8 cellular contexts compared by ENCODE assay signal in genomic region chr10:16996530-16996964, GRCh38.
DNase-seq lines count a peak whose midpoint lies in the region; ATAC-seq, FAIRE-seq and TF ChIP-seq lines count a peak whose summit lies in the region.
"Had no signal": no experiment of that assay in that cellular context is flagged by ENCODE, and none has a peak within 500 bp of the region (broad histone marks: within the 10 kb centered on the region; RNA-seq: fewer than 3 reads in every experiment).

No MANE protein-coding gene starts in this region.

- H3K4me2 ChIP-seq in keratinocyte (ENCODE audit: control insufficient read depth, extremely low read depth, insufficient read depth, low read depth, low read length) = no peak overlapping the region

- TF ChIP-seq CTCF in keratinocyte (optimal IDR thresholded peaks at IDR 0.05 in 1 of 3, IDR thresholded peaks at IDR 0.05 in 1 of 3, conservative IDR thresholded peaks at IDR 0.05 in 1 of 3; ENCODE audit: extremely low read depth in 1 of 3, insufficient read depth in 2 of 3, low read length in 3 of 3) = no peak

- no peaks in the 10 kb centered on the region for H3K9me1 ChIP-seq in keratinocyte (ENCODE audit: control insufficient read depth, extremely low read depth, insufficient read depth, low read length)

- no peak for ATAC-seq in GM18511 (IDR thresholded peaks at IDR 0.05; ENCODE audit: unreplicated experiment)

- no peaks in the 10 kb centered on the region for H3K27me3 ChIP-seq in HUES48 (ENCODE audit: control insufficient read depth, insufficient read depth, low read length)
- no peaks in the 10 kb centered on the region for H3K27me3 ChIP-seq in keratinocyte (ENCODE audit: control insufficient read depth, extremely low read depth, insufficient read depth, low read length)
- no peaks in the 10 kb centered on the region for H3K27me3 ChIP-seq in subcutaneous abdominal adipose tissue (ENCODE audit: control insufficient read depth in 5 of 5, insufficient read depth in 4 of 5, low read length in 5 of 5)

- no peak for FAIRE-seq in keratinocyte (lab: Jason Lieb, UNC)

- H3K4me1 ChIP-seq in HUES48 (ENCODE audit: control insufficient read depth, insufficient read depth, low read length) = no peaks in the 10 kb centered on the region
- peaks cover 6% of the 10 kb centered on the region for H3K4me1 ChIP-seq in keratinocyte (ENCODE audit: control insufficient read depth, extremely low read depth, insufficient read depth, low read length)
- peaks cover 0 to 39% (median 30%) of the 10 kb centered on the region in 5 donors for H3K4me1 ChIP-seq in subcutaneous abdominal adipose tissue (ENCODE audit: control insufficient read depth in 5 of 5, insufficient read depth in 5 of 5, low read length in 5 of 5)

- H3K9ac ChIP-seq in HUES48 (ENCODE audit: low read depth, low read length) = no peak overlapping the region
- H3K9ac ChIP-seq in keratinocyte (ENCODE audit: control insufficient read depth, extremely low read depth, insufficient read depth, low read length) = no peak overlapping the region
- H3K9ac ChIP-seq in subcutaneous abdominal adipose tissue (ENCODE audit: low read length in 5 of 5) = no peak overlapping the region

- H3K9me3 ChIP-seq in HUES48 (ENCODE audit: control insufficient read depth, insufficient read depth, low read length) (no peaks in the 10 kb centered on the region), keratinocyte (ENCODE audit: control insufficient read depth, low read depth, low read length) (no peaks in the 10 kb centered on the region), subcutaneous abdominal adipose tissue (ENCODE audit: control insufficient read depth in 5 of 5, low read length in 5 of 5) (peaks cover 0 to 3% (median 0%) of the 10 kb centered on the region in 5 donors)

- peak overlapping the region; percentile 48 for H2AFZ ChIP-seq in keratinocyte (ENCODE audit: control insufficient read depth, low read length)

- H3K27ac ChIP-seq in HUES48 (ENCODE audit: low read depth, low read length) (peak overlapping the region; percentile 14), keratinocyte (ENCODE audit: control insufficient read depth, insufficient read depth, low read length) (no peak overlapping the region), subcutaneous abdominal adipose tissue (ENCODE audit: low read depth, low read length) (peak overlapping the region; percentile 45)

- dilution Hi-C loops in keratinocyte (cut with MboI; ENCODE audit: extremely low pct_ligation_motif_present, low sequenced_read_pairs) = no loop called here

- H4K20me1 ChIP-seq in keratinocyte (ENCODE audit: control insufficient read depth, extremely low read depth, insufficient read depth, low read length) = no peaks in the 10 kb centered on the region

- DNase-seq in amniotic epithelial cell (ENCODE audit: low read depth) (peak; percentile 45), keratinocyte (ENCODE audit: low read depth, low spot score) (no peak), HuH-7.5 (ENCODE audit: low spot score) (no peak)
- DNase-seq in stimulated activated CD4-positive, alpha-beta T cell treated with anti-CD3 and anti-CD28 coated beads, Interleukin-2, amount 100 ng/mL, for 48 hours = no peak
- DNase-seq: activated T-cell treated with anti-CD3 and anti-CD28 coated beads, Interleukin-2, amount 50 U/mL, for 24 hours had no signal

- no peak overlapping the region for H3K4me3 ChIP-seq in HUES48 (ENCODE audit: low read depth, low read length)
- H3K4me3 ChIP-seq in keratinocyte (ENCODE audit: control insufficient read depth in 2 of 3, extremely low read depth in 1 of 3, insufficient read depth in 2 of 3, low read depth in 1 of 3, low read length in 3 of 3) = no peak overlapping the region
- H3K4me3 ChIP-seq in subcutaneous abdominal adipose tissue (ENCODE audit: low read depth in 1 of 5, low read length in 5 of 5) = no peak overlapping the region

- H3K36me3 ChIP-seq in HUES48 (ENCODE audit: control insufficient read depth, insufficient read depth, low read length) (no peaks in the 10 kb centered on the region), keratinocyte (ENCODE audit: control insufficient read depth in 2 of 2, extremely low read depth in 1 of 2, insufficient read depth in 2 of 2, low read length in 2 of 2) (no peaks in the 10 kb centered on the region), subcutaneous abdominal adipose tissue (ENCODE audit: control insufficient read depth in 5 of 5, insufficient read depth in 5 of 5, low read length in 5 of 5) (no peaks in the 10 kb centered on the region)

- no peaks in the 10 kb centered on the region for H3K79me2 ChIP-seq in keratinocyte (ENCODE audit: control insufficient read depth, insufficient read depth, low read length)
